Comparison of ENCODE assay signal across 2 cellular contexts in the genomic region with DNA sequence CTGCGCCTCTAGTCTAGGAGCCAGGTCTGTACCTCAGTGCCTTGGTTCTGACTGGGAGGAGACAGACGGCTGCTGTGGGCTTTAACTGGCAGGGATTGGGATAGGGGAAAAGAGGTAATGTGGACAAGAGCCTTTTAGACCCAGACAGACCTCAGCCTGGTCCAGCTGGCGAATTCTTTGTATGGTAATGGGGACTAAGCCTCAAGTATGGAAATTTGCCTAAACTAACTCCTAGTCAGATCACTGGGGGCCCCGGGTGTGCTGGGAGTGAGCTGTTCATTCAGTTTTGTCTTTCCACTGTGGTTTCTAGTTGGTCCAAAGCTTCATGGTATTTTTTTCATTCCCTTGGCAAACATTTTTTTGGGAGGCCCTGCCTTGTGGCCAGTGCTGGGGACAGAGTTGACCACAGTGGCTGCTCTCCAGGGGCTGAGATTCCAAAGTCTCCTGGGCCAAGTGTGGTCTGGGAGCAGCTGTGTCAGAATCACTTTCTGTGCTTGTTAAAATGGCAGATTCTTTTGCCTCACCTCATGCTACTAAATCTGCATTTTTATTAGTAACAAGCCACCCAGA.
A peak's percentile ranks its signal among the peaks of the same experiment; 100 is the strongest.
TF ChIP-seq lines count a peak whose summit lies in the region.

No MANE protein-coding gene starts in this region.

TF ChIP-seq in SK-N-SH, 30 proteins besides CTCF, POLR2A, EP300 and RAD21 (continued from another document):
- TF ChIP-seq, protein P1, sequence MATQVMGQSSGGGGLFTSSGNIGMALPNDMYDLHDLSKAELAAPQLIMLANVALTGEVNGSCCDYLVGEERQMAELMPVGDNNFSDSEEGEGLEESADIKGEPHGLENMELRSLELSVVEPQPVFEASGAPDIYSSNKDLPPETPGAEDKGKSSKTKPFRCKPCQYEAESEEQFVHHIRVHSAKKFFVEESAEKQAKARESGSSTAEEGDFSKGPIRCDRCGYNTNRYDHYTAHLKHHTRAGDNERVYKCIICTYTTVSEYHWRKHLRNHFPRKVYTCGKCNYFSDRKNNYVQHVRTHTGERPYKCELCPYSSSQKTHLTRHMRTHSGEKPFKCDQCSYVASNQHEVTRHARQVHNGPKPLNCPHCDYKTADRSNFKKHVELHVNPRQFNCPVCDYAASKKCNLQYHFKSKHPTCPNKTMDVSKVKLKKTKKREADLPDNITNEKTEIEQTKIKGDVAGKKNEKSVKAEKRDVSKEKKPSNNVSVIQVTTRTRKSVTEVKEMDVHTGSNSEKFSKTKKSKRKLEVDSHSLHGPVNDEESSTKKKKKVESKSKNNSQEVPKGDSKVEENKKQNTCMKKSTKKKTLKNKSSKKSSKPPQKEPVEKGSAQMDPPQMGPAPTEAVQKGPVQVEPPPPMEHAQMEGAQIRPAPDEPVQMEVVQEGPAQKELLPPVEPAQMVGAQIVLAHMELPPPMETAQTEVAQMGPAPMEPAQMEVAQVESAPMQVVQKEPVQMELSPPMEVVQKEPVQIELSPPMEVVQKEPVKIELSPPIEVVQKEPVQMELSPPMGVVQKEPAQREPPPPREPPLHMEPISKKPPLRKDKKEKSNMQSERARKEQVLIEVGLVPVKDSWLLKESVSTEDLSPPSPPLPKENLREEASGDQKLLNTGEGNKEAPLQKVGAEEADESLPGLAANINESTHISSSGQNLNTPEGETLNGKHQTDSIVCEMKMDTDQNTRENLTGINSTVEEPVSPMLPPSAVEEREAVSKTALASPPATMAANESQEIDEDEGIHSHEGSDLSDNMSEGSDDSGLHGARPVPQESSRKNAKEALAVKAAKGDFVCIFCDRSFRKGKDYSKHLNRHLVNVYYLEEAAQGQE (IDR thresholded peaks at IDR 0.05; ENCODE audit: low read depth, low read length) = peak; percentile 56; the same call in 1 of the 2 replicates

TF ChIP-seq in SK-N-SH treated with all-trans-retinoic acid at 6 μM for 48 hours, 23 proteins besides CTCF, POLR2A, EP300 and RAD21 (continued from another document):
- TF ChIP-seq, protein P2, sequence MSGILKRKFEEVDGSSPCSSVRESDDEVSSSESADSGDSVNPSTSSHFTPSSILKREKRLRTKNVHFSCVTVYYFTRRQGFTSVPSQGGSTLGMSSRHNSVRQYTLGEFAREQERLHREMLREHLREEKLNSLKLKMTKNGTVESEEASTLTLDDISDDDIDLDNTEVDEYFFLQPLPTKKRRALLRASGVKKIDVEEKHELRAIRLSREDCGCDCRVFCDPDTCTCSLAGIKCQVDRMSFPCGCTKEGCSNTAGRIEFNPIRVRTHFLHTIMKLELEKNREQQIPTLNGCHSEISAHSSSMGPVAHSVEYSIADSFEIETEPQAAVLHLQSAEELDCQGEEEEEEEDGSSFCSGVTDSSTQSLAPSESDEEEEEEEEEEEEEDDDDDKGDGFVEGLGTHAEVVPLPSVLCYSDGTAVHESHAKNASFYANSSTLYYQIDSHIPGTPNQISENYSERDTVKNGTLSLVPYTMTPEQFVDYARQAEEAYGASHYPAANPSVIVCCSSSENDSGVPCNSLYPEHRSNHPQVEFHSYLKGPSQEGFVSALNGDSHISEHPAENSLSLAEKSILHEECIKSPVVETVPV (CRISPR knock-in tag; IDR thresholded peaks at IDR 0.05) = no peak
- TF ChIP-seq SNAI2 (CRISPR knock-in tag; IDR thresholded peaks at IDR 0.05) (no peak), ZNF565 (CRISPR knock-in tag; conservative IDR thresholded peaks at IDR 0.05; ENCODE audit: low read depth) (no peak), PPARA (CRISPR knock-in tag; IDR thresholded peaks at IDR 0.05; ENCODE audit: borderline replicate concordance) (no peak), BACH2 (CRISPR knock-in tag; IDR thresholded peaks at IDR 0.05; ENCODE audit: borderline replicate concordance) (no peak), ZNF8 (CRISPR knock-in tag; IDR thresholded peaks at IDR 0.05) (no peak), ZFP3 (CRISPR knock-in tag; IDR thresholded peaks at IDR 0.05) (no peak)
- TF ChIP-seq, protein P3, sequence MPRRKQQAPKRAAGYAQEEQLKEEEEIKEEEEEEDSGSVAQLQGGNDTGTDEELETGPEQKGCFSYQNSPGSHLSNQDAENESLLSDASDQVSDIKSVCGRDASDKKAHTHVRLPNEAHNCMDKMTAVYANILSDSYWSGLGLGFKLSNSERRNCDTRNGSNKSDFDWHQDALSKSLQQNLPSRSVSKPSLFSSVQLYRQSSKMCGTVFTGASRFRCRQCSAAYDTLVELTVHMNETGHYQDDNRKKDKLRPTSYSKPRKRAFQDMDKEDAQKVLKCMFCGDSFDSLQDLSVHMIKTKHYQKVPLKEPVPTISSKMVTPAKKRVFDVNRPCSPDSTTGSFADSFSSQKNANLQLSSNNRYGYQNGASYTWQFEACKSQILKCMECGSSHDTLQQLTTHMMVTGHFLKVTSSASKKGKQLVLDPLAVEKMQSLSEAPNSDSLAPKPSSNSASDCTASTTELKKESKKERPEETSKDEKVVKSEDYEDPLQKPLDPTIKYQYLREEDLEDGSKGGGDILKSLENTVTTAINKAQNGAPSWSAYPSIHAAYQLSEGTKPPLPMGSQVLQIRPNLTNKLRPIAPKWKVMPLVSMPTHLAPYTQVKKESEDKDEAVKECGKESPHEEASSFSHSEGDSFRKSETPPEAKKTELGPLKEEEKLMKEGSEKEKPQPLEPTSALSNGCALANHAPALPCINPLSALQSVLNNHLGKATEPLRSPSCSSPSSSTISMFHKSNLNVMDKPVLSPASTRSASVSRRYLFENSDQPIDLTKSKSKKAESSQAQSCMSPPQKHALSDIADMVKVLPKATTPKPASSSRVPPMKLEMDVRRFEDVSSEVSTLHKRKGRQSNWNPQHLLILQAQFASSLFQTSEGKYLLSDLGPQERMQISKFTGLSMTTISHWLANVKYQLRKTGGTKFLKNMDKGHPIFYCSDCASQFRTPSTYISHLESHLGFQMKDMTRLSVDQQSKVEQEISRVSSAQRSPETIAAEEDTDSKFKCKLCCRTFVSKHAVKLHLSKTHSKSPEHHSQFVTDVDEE (CRISPR knock-in tag; IDR thresholded peaks at IDR 0.05) = no peak
